24 cellular contexts compared by ENCODE assay signal in the genomic region with DNA sequence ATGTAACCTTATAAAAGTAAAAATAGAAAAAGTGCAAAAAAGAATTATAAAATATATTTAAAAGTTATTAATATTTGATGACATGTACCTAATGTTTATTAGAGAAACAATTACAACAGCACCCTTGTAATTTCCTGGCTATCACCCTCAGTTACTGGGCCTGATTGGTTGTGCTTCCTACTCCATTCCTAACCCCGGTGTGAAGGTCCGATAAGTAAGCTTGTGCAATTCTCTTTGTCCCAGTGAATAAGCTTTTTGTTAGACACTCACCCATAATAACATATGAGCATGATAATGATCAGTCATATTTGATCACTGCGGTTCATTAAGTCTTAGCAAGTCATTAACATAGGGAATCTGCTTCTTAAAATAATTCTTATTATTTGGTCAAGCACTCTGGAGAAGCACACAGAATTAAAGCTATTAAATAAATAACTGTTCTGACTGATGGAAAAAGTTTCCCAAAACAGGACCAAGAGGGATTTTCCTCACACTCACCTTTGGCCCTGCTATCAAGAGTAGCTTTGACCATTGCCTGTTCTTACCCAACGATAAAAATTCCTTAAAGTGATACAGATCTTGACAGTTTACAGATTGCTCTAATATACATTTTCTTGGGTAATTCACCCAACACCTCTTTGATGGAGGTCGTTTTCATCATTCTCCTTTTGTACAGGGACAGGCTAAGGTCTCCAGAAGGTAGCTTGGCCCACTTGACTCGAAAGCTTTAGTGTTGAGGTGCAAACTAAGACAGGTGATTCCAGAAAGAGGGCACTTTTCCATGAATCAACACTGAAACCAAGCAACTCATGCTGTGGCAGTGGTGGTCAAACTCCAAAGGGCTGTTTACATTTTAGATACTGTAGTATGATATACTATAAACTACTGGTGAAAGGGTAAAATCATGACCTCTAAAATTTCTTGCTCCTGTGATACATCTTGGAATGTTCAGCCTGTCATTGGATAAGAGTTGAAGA.
DNase-seq lines count a peak whose midpoint lies in the region; ATAC-seq, FAIRE-seq and TF ChIP-seq lines count a peak whose summit lies in the region.
"Had no signal": no experiment of that assay in that cellular context is flagged by ENCODE, and none has a peak within 500 bp of the region (broad histone marks: within the 10 kb centered on the region; RNA-seq: fewer than 3 reads in every experiment).

No MANE protein-coding gene starts in this region.

- 0% methylated on average over 6 of the region's 6 CpGs for WGBS in HepG2 (ENCODE audit: low lambda C conversion rate)

- H3K27ac ChIP-seq in HepG2 (ENCODE audit: extremely low read length, insufficient read depth, low read length) = no peak overlapping the region
- H3K27ac ChIP-seq: BLaER1 had no signal

- DNase-seq in COLO829 (ENCODE audit: low spot score) (peak; percentile 40), HT-29 (ENCODE audit: low spot score) (peak; percentile 9), amniotic epithelial cell (ENCODE audit: low read depth) (peak; percentile 59), HepG2 (ENCODE audit: low spot score) (peak; percentile 5), NCI-H2227 (lab: John Stamatoyannopoulos, UW; ENCODE audit: unreplicated experiment) (no peak), GF-D8 (lab: John Stamatoyannopoulos, UW) (no peak)
- no peak for DNase-seq in activated CD4-positive, alpha-beta T cell treated with anti-CD3 and anti-CD28 coated beads, Interleukin-2, amount 10 ng/mL, durations not matched to agents 24 days and 14 days
- DNase-seq: CD4-positive, CD25-positive, alpha-beta regulatory T cell; EL; GDM1; HCEC 1CT; KBM-7; MG63; NCI-H1417; NCI-H1694; NCI-H2029 treated with DMSO at 0.1 percent for 48 hours; NCI-H2227 treated with DMSO at 0.1 percent for 48 hours; NCI-H526 treated with DMSO at 0.1 percent for 48 hours; Right ventricle myocardium superior; RPMI8226 had no signal

- no peak overlapping the region for H3K27ac Mint-ChIP-seq in activated CD4-positive, alpha-beta T cell treated with anti-CD3 and anti-CD28 coated beads, Interleukin-2, amount 10 ng/mL, durations not matched to agents 24 days and 14 days
- H3K27ac Mint-ChIP-seq: CD4-positive, CD25-positive, alpha-beta regulatory T cell had no signal

- TF ChIP-seq RAD21 in HepG2 (CRISPR knock-in tag; IDR thresholded peaks at IDR 0.05) = no peak

- no peak overlapping the region for H3K4me3 ChIP-seq in HepG2 (replicated peaks in 1 of 3; ENCODE audit: insufficient read depth in 1 of 3, low read depth in 2 of 3, low read length in 3 of 3)
- H3K4me3 ChIP-seq: BLaER1, MG63 had no signal

- no peak for TF ChIP-seq CTCF in HepG2 (CRISPR knock-in tag; IDR thresholded peaks at IDR 0.05)

- H3K4me1 Mint-ChIP-seq in activated CD4-positive, alpha-beta T cell treated with anti-CD3 and anti-CD28 coated beads, Interleukin-2, amount 10 ng/mL, durations not matched to agents 24 days and 14 days = peaks cover 24% of the 10 kb centered on the region

- TF ChIP-seq POLR2A in HepG2 (IDR thresholded peaks at IDR 0.05; ENCODE audit: insufficient read depth in 1 of 2, low read depth in 2 of 2, low read length in 2 of 2) = no peak

- in situ Hi-C loops in HepG2 (cut with HindIII; ENCODE audit: extremely low pct_ligation_motif_present, low pct_unique_long_range_greater_than_20kb) = no loop called here

- peak; percentile 62 for ATAC-seq in HepG2

- H3K9me3 ChIP-seq in HepG2 (ENCODE audit: low read length) = no peaks in the 10 kb centered on the region
- H3K9me3 ChIP-seq: MG63 had no signal

- POLR2A ChIA-PET in HepG2 (lab: Yijun Ruan, JAX) = no interaction called here

- no peak overlapping the region for H3K4me3 Mint-ChIP-seq in activated CD4-positive, alpha-beta T cell treated with anti-CD3 and anti-CD28 coated beads, Interleukin-2, amount 10 ng/mL, durations not matched to agents 24 days and 14 days
- H3K4me3 Mint-ChIP-seq: CD4-positive, CD25-positive, alpha-beta regulatory T cell had no signal

- H2AFZ ChIP-seq in HepG2 (ENCODE audit: low read length) = no peak overlapping the region

- CTCF ChIA-PET in HepG2 (lab: Yijun Ruan, JAX; ENCODE audit: low intra/inter-chr PET ratio, low total read pairs) = no interaction called here

- no peaks in the 10 kb centered on the region for H4K20me1 ChIP-seq in HepG2 (ENCODE audit: insufficient read depth, low read length)
- H4K20me1 ChIP-seq: BLaER1 had no signal

- TF ChIP-seq EP300 in HepG2 (IDR thresholded peaks at IDR 0.05; ENCODE audit: low read depth in 2 of 2, low read length in 2 of 2) = no peak
- TF ChIP-seq EP300 in HepG2 (CRISPR knock-in tag; IDR thresholded peaks at IDR 0.05; ENCODE audit: borderline replicate concordance) = no peak

- FAIRE-seq in HepG2 (lab: Jason Lieb, UNC) = no peak
- FAIRE-seq: A204.1, GM12891, H1 had no signal

- H3K36me3 Mint-ChIP-seq in activated CD4-positive, alpha-beta T cell treated with anti-CD3 and anti-CD28 coated beads, Interleukin-2, amount 10 ng/mL, durations not matched to agents 24 days and 14 days (ENCODE audit: low read depth) = no peaks in the 10 kb centered on the region
- H3K36me3 Mint-ChIP-seq: CD4-positive, CD25-positive, alpha-beta regulatory T cell had no signal

- intact Hi-C loops in HepG2 (cut with micrococcal nuclease; ENCODE audit: unreplicated experiment) = no loop called here
- intact Hi-C loops in activated CD4-positive, alpha-beta T cell treated with anti-CD3 and anti-CD28 coated beads, Interleukin-2, amount 10 ng/mL, durations not matched to agents 24 days and 14 days (cut with micrococcal nuclease) = loop anchor here (10.0 kb wide), 1 partner anchor 92 kb away; no protein-coding TSS in a partner anchor

- H3K4me1 ChIP-seq in HepG2 (ENCODE audit: insufficient read depth, low read length) = peaks cover 11% of the 10 kb centered on the region
- H3K4me1 ChIP-seq: BLaER1 had no signal

- H3K36me3 ChIP-seq in HepG2 (replicated peaks in 1 of 2; ENCODE audit: control insufficient read depth in 1 of 2, insufficient read depth in 2 of 2, low read length in 2 of 2) = no peaks in the 10 kb centered on the region
- H3K36me3 ChIP-seq: MG63 had no signal

- H3K4me2 ChIP-seq in HepG2 (ENCODE audit: low read depth, low read length) = peak overlapping the region; percentile 16; the same call in 1 of the 2 replicates
- H3K4me2 ChIP-seq: BLaER1 had no signal

- BruUV-seq in HepG2 (replicated peaks; lab: Mats Ljungman, UMichigan) = no TSS peak

- H3K27me3 ChIP-seq in HepG2 (ENCODE audit: control insufficient read depth in 1 of 2, insufficient read depth in 2 of 2, low read length in 2 of 2) = no peaks in the 10 kb centered on the region
- H3K27me3 ChIP-seq: BLaER1, MG63 had no signal

- H3K27me3 Mint-ChIP-seq in activated CD4-positive, alpha-beta T cell treated with anti-CD3 and anti-CD28 coated beads, Interleukin-2, amount 10 ng/mL, durations not matched to agents 24 days and 14 days = no peaks in the 10 kb centered on the region
- H3K27me3 Mint-ChIP-seq: CD4-positive, CD25-positive, alpha-beta regulatory T cell had no signal

- H3K9ac ChIP-seq in HepG2 (ENCODE audit: insufficient read depth, low read depth, low read length) = no peak overlapping the region
- H3K9ac ChIP-seq: BLaER1 had no signal

- no peaks in the 10 kb centered on the region for H3K79me2 ChIP-seq in HepG2 (ENCODE audit: insufficient read depth, low read length)

- no peaks in the 10 kb centered on the region for H3K9me3 Mint-ChIP-seq in activated CD4-positive, alpha-beta T cell treated with anti-CD3 and anti-CD28 coated beads, Interleukin-2, amount 10 ng/mL, durations not matched to agents 24 days and 14 days

TF ChIP-seq in HepG2, 621 proteins besides CTCF, POLR2A, EP300 and RAD21:
- TF ChIP-seq, protein P1, sequence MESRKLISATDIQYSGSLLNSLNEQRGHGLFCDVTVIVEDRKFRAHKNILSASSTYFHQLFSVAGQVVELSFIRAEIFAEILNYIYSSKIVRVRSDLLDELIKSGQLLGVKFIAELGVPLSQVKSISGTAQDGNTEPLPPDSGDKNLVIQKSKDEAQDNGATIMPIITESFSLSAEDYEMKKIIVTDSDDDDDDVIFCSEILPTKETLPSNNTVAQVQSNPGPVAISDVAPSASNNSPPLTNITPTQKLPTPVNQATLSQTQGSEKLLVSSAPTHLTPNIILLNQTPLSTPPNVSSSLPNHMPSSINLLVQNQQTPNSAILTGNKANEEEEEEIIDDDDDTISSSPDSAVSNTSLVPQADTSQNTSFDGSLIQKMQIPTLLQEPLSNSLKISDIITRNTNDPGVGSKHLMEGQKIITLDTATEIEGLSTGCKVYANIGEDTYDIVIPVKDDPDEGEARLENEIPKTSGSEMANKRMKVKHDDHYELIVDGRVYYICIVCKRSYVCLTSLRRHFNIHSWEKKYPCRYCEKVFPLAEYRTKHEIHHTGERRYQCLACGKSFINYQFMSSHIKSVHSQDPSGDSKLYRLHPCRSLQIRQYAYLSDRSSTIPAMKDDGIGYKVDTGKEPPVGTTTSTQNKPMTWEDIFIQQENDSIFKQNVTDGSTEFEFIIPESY (CRISPR knock-in tag; IDR thresholded peaks at IDR 0.05) = no peak
- TF ChIP-seq HOXD1 (CRISPR knock-in tag; IDR thresholded peaks at IDR 0.05) (no peak), KAT2B (IDR thresholded peaks at IDR 0.05; ENCODE audit: borderline replicate concordance, low read depth, low read length) (no peak), CEBPG (CRISPR knock-in tag; IDR thresholded peaks at IDR 0.05) (0 out of 2 replicates have a peak, but pooled peaks have one; percentile 16), MLLT10 (CRISPR knock-in tag; IDR thresholded peaks at IDR 0.05) (no peak), ZBTB21 (CRISPR knock-in tag; IDR thresholded peaks at IDR 0.05) (no peak)
- TF ChIP-seq, protein P2, sequence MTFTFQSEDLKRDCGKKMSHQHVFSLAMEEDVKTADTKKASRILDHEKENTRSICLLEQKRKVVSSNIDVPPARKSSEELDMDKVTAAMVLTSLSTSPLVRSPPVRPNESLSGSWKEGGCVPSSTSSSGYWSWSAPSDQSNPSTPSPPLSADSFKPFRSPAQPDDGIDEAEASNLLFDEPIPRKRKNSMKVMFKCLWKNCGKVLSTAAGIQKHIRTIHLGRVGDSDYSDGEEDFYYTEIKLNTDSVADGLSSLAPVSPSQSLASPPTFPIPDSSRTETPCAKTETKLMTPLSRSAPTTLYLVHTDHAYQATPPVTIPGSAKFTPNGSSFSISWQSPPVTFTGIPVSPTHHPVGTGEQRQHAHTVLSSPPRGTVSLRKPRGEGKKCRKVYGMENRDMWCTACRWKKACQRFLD (CRISPR knock-in tag; IDR thresholded peaks at IDR 0.05; ENCODE audit: borderline replicate concordance) = no peak

Comparison
In these comparisons a context has a peak if more than half of its experiments do, and no peak if none do; other contexts are left out.
1. DNase-seq: peak in COLO829 (single experiment), HT-29 (single experiment), amniotic epithelial cell (single experiment) and HepG2 (single experiment); none in NCI-H2227 (single experiment), GF-D8 (single experiment) and activated CD4-positive, alpha-beta T cell treated with anti-CD3 and anti-CD28 coated beads, Interleukin-2, amount 10 ng/mL, durations not matched to agents 24 days and 14 days (single experiment).